Comparison of ENCODE assay signal across 32 cellular contexts in the genomic region with DNA sequence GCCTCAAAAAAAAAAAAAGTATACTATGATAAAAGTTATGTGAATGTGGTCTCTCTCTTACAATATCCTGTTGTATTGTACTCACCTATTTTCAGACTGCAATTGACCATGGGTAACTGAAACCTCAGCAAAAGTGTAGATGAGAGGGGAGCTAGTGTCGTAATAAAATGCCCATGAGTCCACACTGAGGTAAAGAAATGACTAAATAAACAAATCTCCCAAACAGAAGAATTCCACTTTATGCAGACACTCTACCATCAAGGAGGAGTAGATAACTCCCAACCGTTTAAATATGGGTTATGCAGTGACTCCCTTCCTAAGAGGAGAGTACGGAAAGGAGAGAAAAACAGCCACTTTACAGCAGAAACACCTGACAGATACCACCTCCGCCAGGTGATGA.
"Had no signal": no experiment of that assay in that cellular context is flagged by ENCODE, and none has a peak within 500 bp of the region (broad histone marks: within the 10 kb centered on the region; RNA-seq: fewer than 3 reads in every experiment).

No MANE protein-coding gene starts in this region.

- H3K27ac ChIP-seq: adrenal gland, body of pancreas, breast epithelium, PC-9, RWPE1, WERI-Rb-1 had no signal

- H2AFZ ChIP-seq: PC-9 had no signal

- H3K27me3 Mint-ChIP-seq: activated CD4-positive, alpha-beta T cell treated with anti-CD3 and anti-CD28 coated beads, Interleukin-2, amount 10 ng/mL, durations not matched to agents 24 days and 14 days; activated CD8-positive, alpha-beta T cell treated with anti-CD3 and anti-CD28 coated beads for 36 hours; activated naive CD4-positive, alpha-beta T cell treated with anti-CD3 and anti-CD28 coated beads, Interleukin-2, amount 50 U/mL, for 24 hours; activated T-cell treated with anti-CD3 and anti-CD28 coated beads, Interleukin-2, amount 50 U/mL, for 24 hours had no signal

- H3K4me3 Mint-ChIP-seq: activated CD4-positive, alpha-beta T cell treated with anti-CD3 and anti-CD28 coated beads, Interleukin-2, amount 10 ng/mL, durations not matched to agents 24 days and 14 days; activated CD8-positive, alpha-beta T cell treated with anti-CD3 and anti-CD28 coated beads for 36 hours; activated naive CD4-positive, alpha-beta T cell treated with anti-CD3 and anti-CD28 coated beads, Interleukin-2, amount 50 U/mL, for 24 hours; activated T-cell treated with anti-CD3 and anti-CD28 coated beads, Interleukin-2, amount 50 U/mL, for 24 hours had no signal

- ATAC-seq: activated CD8-positive, alpha-beta T cell treated with anti-CD3 and anti-CD28 coated beads for 36 hours; body of pancreas; Right ventricle myocardium inferior; SK-N-SH treated with all-trans-retinoic acid at 6 μM for 48 hours had no signal

- H3K9me3 Mint-ChIP-seq: activated CD4-positive, alpha-beta T cell treated with anti-CD3 and anti-CD28 coated beads, Interleukin-2, amount 10 ng/mL, durations not matched to agents 24 days and 14 days; activated CD8-positive, alpha-beta T cell treated with anti-CD3 and anti-CD28 coated beads for 36 hours; activated naive CD4-positive, alpha-beta T cell treated with anti-CD3 and anti-CD28 coated beads, Interleukin-2, amount 50 U/mL, for 24 hours; activated T-cell treated with anti-CD3 and anti-CD28 coated beads, Interleukin-2, amount 50 U/mL, for 24 hours; activated T-helper 2 cell treated with anti-CD3 and anti-CD28 coated beads, Interferon-gamma antibody, Interleukin-2, Interleukin-4, amounts not matched to agents 10 μg/mL and 5 μg/mL and 100 μg/mL, durations not matched to agents 14 hours and 24 hours and 36 hours had no signal

- FAIRE-seq: astrocyte, RCC 7860 had no signal

- H3K27ac Mint-ChIP-seq: activated CD4-positive, alpha-beta T cell treated with anti-CD3 and anti-CD28 coated beads, Interleukin-2, amount 10 ng/mL, durations not matched to agents 24 days and 14 days; activated CD8-positive, alpha-beta T cell treated with anti-CD3 and anti-CD28 coated beads for 36 hours; activated naive CD4-positive, alpha-beta T cell treated with anti-CD3 and anti-CD28 coated beads, Interleukin-2, amount 50 U/mL, for 24 hours; activated T-cell treated with anti-CD3 and anti-CD28 coated beads, Interleukin-2, amount 50 U/mL, for 24 hours; activated T-helper 2 cell treated with anti-CD3 and anti-CD28 coated beads, Interferon-gamma antibody, Interleukin-2, Interleukin-4, amounts not matched to agents 10 μg/mL and 5 μg/mL and 100 μg/mL, durations not matched to agents 14 hours and 24 hours and 36 hours had no signal

- H3K27me3 ChIP-seq: adrenal gland, body of pancreas, breast epithelium, MG63 had no signal

- H3K4me3 ChIP-seq: adrenal gland, body of pancreas, breast epithelium, MG63, PC-9 had no signal

- H3K36me3 ChIP-seq: adrenal gland, breast epithelium, MG63 had no signal

- DNase-seq: activated CD4-positive, alpha-beta T cell treated with anti-CD3 and anti-CD28 coated beads for 1 hour; activated CD4-positive, alpha-beta T cell treated with anti-CD3 and anti-CD28 coated beads, Interleukin-2, amount 10 ng/mL, durations not matched to agents 24 days and 14 days; activated CD4-positive, alpha-beta T cell treated with anti-CD3 and anti-CD28 coated beads, Interleukin-2, amount 50 U/mL, for 4 hours; activated CD4-positive, CD25-positive, alpha-beta regulatory T cell; activated CD8-positive, alpha-beta T cell treated with anti-CD3 and anti-CD28 coated beads for 36 hours; activated gamma-delta T cell treated with Interleukin-2 at 50 U/mL for 16 hours; activated T-cell treated with anti-CD3 and anti-CD28 coated beads, Interleukin-2, amount 50 U/mL, for 24 hours; adrenal gland; body of pancreas; Karpas-422; KBM-7; MG63; MV-4-11; NCI-H1092; NCI-H1436 treated with DMSO at 0.1 percent for 48 hours; NCI-H1694 treated with DMSO at 0.1 percent for 48 hours; NCI-H2029; NCI-H345; NCI-H524 treated with DMSO at 0.1 percent for 48 hours; PC-9; SIG-M5; T-helper 1 cell; T1000; WERI-Rb-1 had no signal

- H3K9me3 ChIP-seq: adrenal gland, body of pancreas, breast epithelium, MG63 had no signal

- H3K4me2 ChIP-seq: PC-9 had no signal
